Comparison of ENCODE assay signal across 14 cellular contexts in genomic region chr13:47831265-47831664, GRCh38.
"Had no signal": no experiment of that assay in that cellular context is flagged by ENCODE, and none has a peak within 500 bp of the region (broad histone marks: within the 10 kb centered on the region; RNA-seq: fewer than 3 reads in every experiment).

No MANE protein-coding gene starts in this region.

- ATAC-seq: esophagus mucosa, natural killer cell had no signal

- H3K36me3 ChIP-seq: colonic mucosa, left ventricle myocardium inferior, suprapubic skin, upper lobe of left lung had no signal

- H3K9me3 Mint-ChIP-seq: memory B cell; natural killer cell; stimulated activated naive CD8-positive, alpha-beta T cell treated with anti-CD3 and anti-CD28 coated beads, Interleukin-15, Interleukin-2, amounts not matched to agents 100 ng/mL and 50 ng/mL, for 24 hours had no signal

- H3K36me3 Mint-ChIP-seq: memory B cell, natural killer cell had no signal

- H3K27me3 Mint-ChIP-seq: stimulated activated naive CD8-positive, alpha-beta T cell treated with anti-CD3 and anti-CD28 coated beads, Interleukin-15, Interleukin-2, amounts not matched to agents 100 ng/mL and 50 ng/mL, for 24 hours had no signal

- DNase-seq: activated CD4-positive, CD25-positive, alpha-beta regulatory T cell treated with anti-CD3 and anti-CD28 coated beads, Interleukin-2, amount 50 U/mL, for 72 hours; activated naive CD4-positive, alpha-beta T cell; colonic mucosa; hippocampal formation; kidney; left ventricle myocardium inferior; natural killer cell; small intestine; stimulated activated CD4-positive, alpha-beta T cell treated with anti-CD3 and anti-CD28 coated beads, Interleukin-4, amount 100 ng/mL, for 4 hours; upper lobe of left lung had no signal

- H3K9me3 ChIP-seq: colonic mucosa, left ventricle myocardium inferior, suprapubic skin, upper lobe of left lung had no signal

- H3K4me3 ChIP-seq: colonic mucosa, left ventricle myocardium inferior, suprapubic skin, upper lobe of left lung had no signal

- H3K4me3 Mint-ChIP-seq: memory B cell; natural killer cell; stimulated activated naive CD8-positive, alpha-beta T cell treated with anti-CD3 and anti-CD28 coated beads, Interleukin-15, Interleukin-2, amounts not matched to agents 100 ng/mL and 50 ng/mL, for 24 hours had no signal

- H3K4me1 ChIP-seq: colonic mucosa, left ventricle myocardium inferior, suprapubic skin, upper lobe of left lung had no signal

- H3K4me1 Mint-ChIP-seq: memory B cell, natural killer cell had no signal

- H3K27me3 ChIP-seq: colonic mucosa, suprapubic skin, upper lobe of left lung had no signal

- H3K27ac ChIP-seq: colonic mucosa, left ventricle myocardium inferior, suprapubic skin, upper lobe of left lung had no signal

- H3K27ac Mint-ChIP-seq: memory B cell; natural killer cell; stimulated activated naive CD8-positive, alpha-beta T cell treated with anti-CD3 and anti-CD28 coated beads, Interleukin-15, Interleukin-2, amounts not matched to agents 100 ng/mL and 50 ng/mL, for 24 hours had no signal
